In genomic region chr9:92637886-92638620, GRCh38 we compare ENCODE assay signal across 21 cellular contexts. TPM values are rescaled to one million over a fixed set of nuclear protein-coding genes. Genes with fewer than 3 reads are reported as not detected.
DNase-seq lines count a peak whose midpoint lies in the region; ATAC-seq and TF ChIP-seq lines count a peak whose summit lies in the region.
"Had no signal": no experiment of that assay in that cellular context is flagged by ENCODE, and none has a peak within 500 bp of the region (broad histone marks: within the 10 kb centered on the region; RNA-seq: fewer than 3 reads in every experiment).

No MANE protein-coding gene starts in this region.

- no peaks in the 10 kb centered on the region for H3K9me3 ChIP-seq in suprapubic skin
- H3K9me3 ChIP-seq: BE2C had no signal

- peaks cover 93% of the 10 kb centered on the region for H3K36me3 ChIP-seq in suprapubic skin

- H3K4me1 ChIP-seq in suprapubic skin: peaks cover 50% of the 10 kb centered on the region
- H3K4me1 ChIP-seq: BE2C had no signal

- peaks cover 22% of the 10 kb centered on the region for H3K36me3 Mint-ChIP-seq in activated CD8-positive, alpha-beta memory T cell treated with anti-CD3 and anti-CD28 coated beads, Interleukin-2, amount 10 ng/mL, durations not matched to agents 7 days and 5 days
- peaks cover 96% of the 10 kb centered on the region for H3K36me3 Mint-ChIP-seq in activated T-helper 17 cell treated with anti-CD3 and anti-CD28 coated beads, Interleukin-2, amount 50 U/mL, for 72 hours (ENCODE audit: low read depth)
- H3K36me3 Mint-ChIP-seq in osteocyte (ENCODE audit: unreplicated experiment): peaks cover 35% of the 10 kb centered on the region

- CTCF ChIA-PET in activated CD8-positive, alpha-beta memory T cell treated with anti-CD3 and anti-CD28 coated beads, Interleukin-2, amount 10 ng/mL, durations not matched to agents 7 days and 5 days (lab: Charles Lee): interaction anchor here (1.0 kb wide), 1 partner anchor 498 kb away, joined by 7 read pairs; no protein-coding TSS in a partner anchor

- no peak for TF ChIP-seq CTCF in osteocyte (IDR thresholded peaks at IDR 0.05)
- TF ChIP-seq CTCF in suprapubic skin (IDR thresholded peaks at IDR 0.05): no peak

- H3K4me1 Mint-ChIP-seq in activated CD8-positive, alpha-beta memory T cell treated with anti-CD3 and anti-CD28 coated beads, Interleukin-2, amount 10 ng/mL, durations not matched to agents 7 days and 5 days: no peaks in the 10 kb centered on the region
- H3K4me1 Mint-ChIP-seq in activated T-helper 17 cell treated with anti-CD3 and anti-CD28 coated beads, Interleukin-2, amount 50 U/mL, for 72 hours: no peaks in the 10 kb centered on the region
- peaks cover 11% of the 10 kb centered on the region for H3K4me1 Mint-ChIP-seq in osteocyte (ENCODE audit: unreplicated experiment)

- no peak overlapping the region for H3K4me3 ChIP-seq in suprapubic skin

- 84% methylated on average over 15 of the region's 26 CpGs for WGBS in suprapubic skin

- no peak for ATAC-seq in activated CD8-positive, alpha-beta memory T cell treated with anti-CD3 and anti-CD28 coated beads, Interleukin-2, amount 10 ng/mL, durations not matched to agents 7 days and 5 days
- no peak for ATAC-seq in activated T-helper 17 cell treated with anti-CD3 and anti-CD28 coated beads, Interleukin-2, amount 50 U/mL, for 72 hours (replicated peaks)
- ATAC-seq in HG02588 (IDR thresholded peaks at IDR 0.05; ENCODE audit: unreplicated experiment): no peak

- no peaks in the 10 kb centered on the region for H3K27me3 Mint-ChIP-seq in activated CD8-positive, alpha-beta memory T cell treated with anti-CD3 and anti-CD28 coated beads, Interleukin-2, amount 10 ng/mL, durations not matched to agents 7 days and 5 days
- H3K27me3 Mint-ChIP-seq in activated T-helper 17 cell treated with anti-CD3 and anti-CD28 coated beads, Interleukin-2, amount 50 U/mL, for 72 hours: no peaks in the 10 kb centered on the region
- no peaks in the 10 kb centered on the region for H3K27me3 Mint-ChIP-seq in osteocyte (ENCODE audit: unreplicated experiment)
- H3K27me3 Mint-ChIP-seq: CD4-positive, alpha-beta T cell had no signal

- no peaks in the 10 kb centered on the region for H3K9me3 Mint-ChIP-seq in activated CD8-positive, alpha-beta memory T cell treated with anti-CD3 and anti-CD28 coated beads, Interleukin-2, amount 10 ng/mL, durations not matched to agents 7 days and 5 days (ENCODE audit: low read depth)
- H3K9me3 Mint-ChIP-seq in activated T-helper 17 cell treated with anti-CD3 and anti-CD28 coated beads, Interleukin-2, amount 50 U/mL, for 72 hours: no peaks in the 10 kb centered on the region
- H3K9me3 Mint-ChIP-seq in osteocyte (ENCODE audit: unreplicated experiment): no peaks in the 10 kb centered on the region
- H3K9me3 Mint-ChIP-seq: CD4-positive, alpha-beta T cell had no signal

- H3K4me3 Mint-ChIP-seq in activated CD8-positive, alpha-beta memory T cell treated with anti-CD3 and anti-CD28 coated beads, Interleukin-2, amount 10 ng/mL, durations not matched to agents 7 days and 5 days: no peak overlapping the region
- no peak overlapping the region for H3K4me3 Mint-ChIP-seq in activated T-helper 17 cell treated with anti-CD3 and anti-CD28 coated beads, Interleukin-2, amount 50 U/mL, for 72 hours
- H3K4me3 Mint-ChIP-seq in osteocyte (ENCODE audit: unreplicated experiment): no peak overlapping the region
- H3K4me3 Mint-ChIP-seq: CD4-positive, alpha-beta T cell had no signal

- no peak overlapping the region for H3K27ac Mint-ChIP-seq in activated CD8-positive, alpha-beta memory T cell treated with anti-CD3 and anti-CD28 coated beads, Interleukin-2, amount 10 ng/mL, durations not matched to agents 7 days and 5 days
- H3K27ac Mint-ChIP-seq in activated T-helper 17 cell treated with anti-CD3 and anti-CD28 coated beads, Interleukin-2, amount 50 U/mL, for 72 hours: peak overlapping the region; percentile 36
- H3K27ac Mint-ChIP-seq in osteocyte (ENCODE audit: unreplicated experiment): no peak overlapping the region
- H3K27ac Mint-ChIP-seq: CD4-positive, alpha-beta T cell had no signal

- no peak for TF ChIP-seq EP300 in suprapubic skin (IDR thresholded peaks at IDR 0.05)

- TF ChIP-seq POLR2A in suprapubic skin (IDR thresholded peaks at IDR 0.05): no peak

- peak; percentile 35 for DNase-seq in activated CD8-positive, alpha-beta memory T cell treated with anti-CD3 and anti-CD28 coated beads, Interleukin-2, amount 10 ng/mL, durations not matched to agents 7 days and 5 days
- no peak for DNase-seq in activated CD8-positive, alpha-beta memory T cell treated with anti-CD3 and anti-CD28 coated beads, Interleukin-2, amount 50 U/mL, for 4 hours
- DNase-seq in osteocyte (ENCODE audit: extremely low spot score, unreplicated experiment) (peak; percentile 82), suprapubic skin (ENCODE audit: low spot score in 2 of 2) (peak; percentile 44 to 64), HCEC 1CT (no peak)
- DNase-seq in activated CD4-positive, alpha-beta T cell treated with anti-CD3 and anti-CD28 coated beads for 48 hours: no peak
- DNase-seq: BE2C; EL; H7; IMR-90; Kasumi-1; NCI-H1105 treated with DMSO at 0.1 percent for 48 hours; NCI-H187 treated with DMSO at 0.1 percent for 48 hours; NCI-H446; NCI-H69; NK-92 treated with Interleukin-12 subunit alpha and Interleukin-12 subunit beta, amount 100 ng/mL, for 24 hours; OCI-M1 had no signal

- H3K27me3 ChIP-seq in suprapubic skin: no peaks in the 10 kb centered on the region
- H3K27me3 ChIP-seq: BE2C had no signal

- peak overlapping the region; percentile 39 for H3K27ac ChIP-seq in suprapubic skin
- H3K27ac ChIP-seq: 22Rv1 had no signal

RNA-seq across cellular contexts. Expression of gene IPPK, which starts 31.9 kb away (rescaled TPM):
- 10 to 100 TPM; 11.4 to 15.1 TPM for total RNA-seq in activated CD8-positive, alpha-beta memory T cell treated with anti-CD3 and anti-CD28 coated beads, Interleukin-2, amount 10 ng/mL, durations not matched to agents 7 days and 5 days
- 10 to 100 TPM; 15.1 to 18.1 TPM for total RNA-seq in activated T-helper 17 cell treated with anti-CD3 and anti-CD28 coated beads, Interleukin-2, amount 50 U/mL, for 72 hours
- total RNA-seq in osteocyte (6.4 and 7.4 TPM in 2 replicates), suprapubic skin (10 to 100 TPM; 45.0 to 53.6 (median 50.0) TPM)

Comparison
In these comparisons a context has a peak if more than half of its experiments do, and no peak if none do; other contexts are left out.
1. DNase-seq: peak in activated CD8-positive, alpha-beta memory T cell treated with anti-CD3 and anti-CD28 coated beads, Interleukin-2, amount 10 ng/mL, durations not matched to agents 7 days and 5 days (single experiment), osteocyte (single experiment) and suprapubic skin (2 of 2); none in activated CD8-positive, alpha-beta memory T cell treated with anti-CD3 and anti-CD28 coated beads, Interleukin-2, amount 50 U/mL, for 4 hours (single experiment), activated CD4-positive, alpha-beta T cell treated with anti-CD3 and anti-CD28 coated beads for 48 hours (single experiment) and HCEC 1CT (single experiment).